ENCODE assay signal across 30 cellular contexts in the genomic region with DNA sequence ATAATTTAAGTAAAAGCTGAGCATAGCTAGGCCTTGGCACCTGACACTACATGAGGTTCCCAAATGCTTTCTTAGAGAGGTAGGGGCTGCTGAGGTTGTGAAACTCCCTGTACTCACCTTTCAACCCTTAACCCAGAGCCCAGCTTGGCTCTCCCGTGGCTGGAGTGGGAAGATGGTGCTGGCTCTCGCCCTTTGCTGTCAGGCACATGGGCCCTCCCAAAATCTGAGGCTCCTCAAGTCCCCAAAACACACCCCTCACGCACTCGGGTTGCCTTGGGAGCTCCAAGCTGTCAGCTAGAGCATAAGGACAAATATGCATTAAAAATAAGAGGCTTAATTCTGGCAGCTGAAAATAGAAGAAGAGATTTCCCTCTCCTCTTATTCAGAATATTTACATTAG. TPM values are rescaled to one million over a fixed set of nuclear protein-coding genes. Genes with fewer than 3 reads are reported as not detected.
"Had no signal": no experiment of that assay in that cellular context is flagged by ENCODE, and none has a peak within 500 bp of the region (broad histone marks: within the 10 kb centered on the region; RNA-seq: fewer than 3 reads in every experiment).

No MANE protein-coding gene starts in this region.

- H3K27ac ChIP-seq: coronary artery, epithelial cell of prostate, gastroesophageal sphincter, heart right ventricle, parathyroid adenoma, thoracic aorta had no signal

- H3K4me1 ChIP-seq: gastroesophageal sphincter, heart right ventricle, parathyroid adenoma had no signal

- ATAC-seq: gastroesophageal sphincter, heart right ventricle, left ventricle myocardium superior, right cardiac atrium had no signal

- H3K9me3 ChIP-seq: thoracic aorta had no signal

- H3K27ac Mint-ChIP-seq: activated naive CD4-positive, alpha-beta T cell treated with anti-CD3 and anti-CD28 coated beads for 36 hours; activated naive CD8-positive, alpha-beta T cell treated with anti-CD3 and anti-CD28 coated beads, Interleukin-2, amount 10 ng/mL, durations not matched to agents 7 days and 5 days; immature natural killer cell; nephron progenitor cell; T-helper 1 cell treated with Interleukin-12 subunit alpha and Interleukin-12 subunit beta and Interleukin-4 antibody, amounts not matched to agents 30 μg/mL and 1 μg/mL, for 36 hours; type B pancreatic cell had no signal

- H3K4me3 Mint-ChIP-seq: activated naive CD4-positive, alpha-beta T cell treated with anti-CD3 and anti-CD28 coated beads for 36 hours; activated naive CD8-positive, alpha-beta T cell treated with anti-CD3 and anti-CD28 coated beads, Interleukin-2, amount 10 ng/mL, durations not matched to agents 7 days and 5 days; immature natural killer cell; nephron progenitor cell; T-helper 1 cell treated with Interleukin-12 subunit alpha and Interleukin-12 subunit beta and Interleukin-4 antibody, amounts not matched to agents 30 μg/mL and 1 μg/mL, for 36 hours; type B pancreatic cell had no signal

- H3K9me3 Mint-ChIP-seq: activated naive CD4-positive, alpha-beta T cell treated with anti-CD3 and anti-CD28 coated beads for 36 hours; type B pancreatic cell had no signal

- H3K36me3 Mint-ChIP-seq: activated naive CD8-positive, alpha-beta T cell treated with anti-CD3 and anti-CD28 coated beads, Interleukin-2, amount 10 ng/mL, durations not matched to agents 7 days and 5 days; type B pancreatic cell had no signal

- H3K36me3 ChIP-seq: gastroesophageal sphincter, heart right ventricle, thoracic aorta had no signal

- DNase-seq: activated CD4-positive, alpha-beta T cell treated with anti-CD3 and anti-CD28 coated beads for 4 hours; activated CD4-positive, alpha-beta T cell treated with anti-CD3 and anti-CD28 coated beads, Interleukin-2, amount 50 U/mL, for 48 hours; activated CD4-positive, CD25-positive, alpha-beta regulatory T cell; activated CD8-positive, alpha-beta memory T cell treated with anti-CD3 and anti-CD28 coated beads, Interleukin-2, amount 50 U/mL, for 48 hours; activated naive CD4-positive, alpha-beta T cell treated with anti-CD3 and anti-CD28 coated beads for 36 hours; activated naive CD8-positive, alpha-beta T cell treated with anti-CD3 and anti-CD28 coated beads, Interleukin-2, amount 10 ng/mL, durations not matched to agents 7 days and 5 days; activated T-cell treated with anti-CD3 and anti-CD28 coated beads, Interleukin-2, amount 50 U/mL, for 48 hours; amygdala; cerebellar nuclear complex; heart right ventricle; immature natural killer cell; left ventricle myocardium superior; mammary epithelial cell; nephron progenitor cell; nucleus accumbens; right cardiac atrium; stimulated activated CD4-positive, alpha-beta T cell treated with anti-CD3 and anti-CD28 coated beads, Interleukin-4, amount 100 ng/mL, for 24 hours; stimulated activated naive CD4-positive, alpha-beta T cell treated with Interleukin-2 at 50 U/mL for 16 hours; T1000 had no signal

- H3K27me3 Mint-ChIP-seq: activated naive CD8-positive, alpha-beta T cell treated with anti-CD3 and anti-CD28 coated beads, Interleukin-2, amount 10 ng/mL, durations not matched to agents 7 days and 5 days had no signal

- H3K9ac ChIP-seq: parathyroid adenoma had no signal

- H2AFZ ChIP-seq: parathyroid adenoma had no signal

- H3K4me1 Mint-ChIP-seq: immature natural killer cell had no signal

- H3K27me3 ChIP-seq: gastroesophageal sphincter, heart right ventricle had no signal

- H3K4me3 ChIP-seq: coronary artery, gastroesophageal sphincter, heart right ventricle, thoracic aorta had no signal

- H3K79me2 ChIP-seq: parathyroid adenoma had no signal

RNA-seq across cellular contexts. Expression of gene PLPPR4, which starts 46.7 kb away (rescaled TPM):
- total RNA-seq: activated CD8-positive, alpha-beta memory T cell treated with anti-CD3 and anti-CD28 coated beads for 36 hours; activated naive CD4-positive, alpha-beta T cell treated with anti-CD3 and anti-CD28 coated beads for 36 hours; activated naive CD8-positive, alpha-beta T cell treated with anti-CD3 and anti-CD28 coated beads, Interleukin-2, amount 10 ng/mL, durations not matched to agents 7 days and 5 days; bronchial epithelial cell; kidney epithelial cell; pulmonary artery endothelial cell had no signal
- polyA plus RNA-seq: immature natural killer cell, mammary epithelial cell had no signal
